9 cellular contexts compared by ENCODE assay signal in the genomic region with DNA sequence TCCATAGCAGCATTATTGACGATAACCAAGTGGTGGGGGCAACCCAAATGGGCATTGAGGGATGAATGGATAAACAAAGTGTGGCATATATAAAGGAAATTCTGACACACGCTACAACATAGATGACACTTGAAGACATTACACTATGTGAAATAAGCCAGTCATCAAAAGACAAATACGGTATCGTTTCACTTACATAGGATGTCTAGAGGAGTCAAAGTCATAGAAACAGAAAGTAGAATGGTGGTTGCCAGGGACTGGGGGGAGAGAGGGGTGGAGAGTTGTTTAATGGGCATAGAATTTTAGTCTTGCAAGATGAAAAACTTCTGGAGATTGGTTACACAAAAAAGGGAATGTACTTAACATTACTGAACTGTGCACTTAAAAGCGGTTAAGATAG.
"Had no signal": no experiment of that assay in that cellular context is flagged by ENCODE, and none has a peak within 500 bp of the region (broad histone marks: within the 10 kb centered on the region; RNA-seq: fewer than 3 reads in every experiment).

No MANE protein-coding gene starts in this region.

- H3K4me2 ChIP-seq: GM23338 had no signal

- H3K27ac ChIP-seq: GM23248 had no signal

- H3K9me3 ChIP-seq: HAP-1 had no signal

- H3K9ac ChIP-seq: GM23248 had no signal

- DNase-seq: GM23248, GOT3, H7, H9, HCEC 1CT, HFFc6 had no signal

- H3K36me3 ChIP-seq: HAP-1 had no signal

- H3K4me1 ChIP-seq: HAP-1 had no signal

- H3K4me3 ChIP-seq: GM23248, GM23338, HAP-1 had no signal

- ATAC-seq: GM23338, HCT116 had no signal

- H2AFZ ChIP-seq: GM23248, GM23338 had no signal
